In the genomic region with DNA sequence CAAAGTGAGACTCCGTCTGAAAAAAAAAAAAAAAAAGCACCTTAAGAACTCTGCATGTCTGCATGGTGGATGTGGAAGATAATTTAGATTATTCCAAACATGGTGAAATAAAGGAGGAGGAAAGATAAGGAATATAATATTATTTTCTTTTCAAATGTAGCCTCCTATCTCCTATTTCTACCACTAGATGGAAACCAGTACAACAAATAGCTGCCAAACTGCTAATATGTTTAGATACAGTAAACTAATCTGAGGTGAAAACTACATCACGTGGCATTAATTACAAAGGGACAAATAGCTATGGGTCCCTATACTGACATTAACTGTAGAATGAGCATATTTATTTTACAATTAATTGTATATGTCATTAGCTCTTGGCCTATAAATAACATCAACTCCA, we compare ENCODE assay signal across 17 cellular contexts.
DNase-seq lines count a peak whose midpoint lies in the region; ATAC-seq, FAIRE-seq and TF ChIP-seq lines count a peak whose summit lies in the region.
"Had no signal": no experiment of that assay in that cellular context is flagged by ENCODE, and none has a peak within 500 bp of the region (broad histone marks: within the 10 kb centered on the region; RNA-seq: fewer than 3 reads in every experiment).

No MANE protein-coding gene starts in this region.

- peak; percentile 44 for TF ChIP-seq CTCF in AG04450 (IDR thresholded peaks at IDR 0.05; ENCODE audit: low read depth, low read length)
- TF ChIP-seq CTCF in GM12872 (IDR thresholded peaks at IDR 0.05; ENCODE audit: insufficient read depth, low read depth, low read length): 0 out of 3 replicates have a peak, but pooled peaks have one; percentile 3
- peak; percentile 35 for TF ChIP-seq CTCF in RWPE2 (IDR thresholded peaks at IDR 0.05; ENCODE audit: poor library complexity, severe bottlenecking)
- peak; percentile 46 for TF ChIP-seq CTCF in fibroblast of the aortic adventitia (IDR thresholded peaks at IDR 0.05; ENCODE audit: insufficient read depth, low read length)

- no peaks in the 10 kb centered on the region for H3K9me3 ChIP-seq in AG04450 (ENCODE audit: control insufficient read depth, insufficient read depth, low read length)
- no peaks in the 10 kb centered on the region for H3K9me3 ChIP-seq in RWPE2 (ENCODE audit: severe bottlenecking)
- H3K9me3 ChIP-seq in small intestine (ENCODE audit: control insufficient read depth, low read depth): no peaks in the 10 kb centered on the region
- H3K9me3 ChIP-seq: ascending aorta, pancreas had no signal

- POLR2A ChIA-PET in AG04450 (lab: Yijun Ruan, JAX): interaction anchor here (0.7 kb wide), 1 partner anchor 101 kb away, joined by 5 read pairs; no protein-coding TSS in a partner anchor

- FAIRE-seq in HTR-8/SVneo (lab: Jason Lieb, UNC) (no peak), small intestine (lab: Jason Lieb, UNC) (no peak)
- FAIRE-seq: H1, K562, pancreas had no signal

- no peak overlapping the region for H3K27ac ChIP-seq in AG04450 (ENCODE audit: low read depth, low read length)
- H3K27ac ChIP-seq in RWPE2 (ENCODE audit: poor library complexity, severe bottlenecking): no peak overlapping the region
- H3K27ac ChIP-seq in small intestine (ENCODE audit: low read depth in 1 of 2, low read length in 1 of 2): no peak overlapping the region
- H3K27ac ChIP-seq: ascending aorta; BLaER1 treated with 17β-estradiol and CSF1 and Interleukin-3, amounts not matched to agents 10 nM and 100 nM; pancreas had no signal

- 91 to 98% (median 96%) methylated on average over 2 of the region's 2 CpGs for WGBS in small intestine, 3 donors

- H3K4me3 ChIP-seq in AG04450 (ENCODE audit: low read depth, low read length) (no peak overlapping the region), RWPE2 (ENCODE audit: severe bottlenecking) (no peak overlapping the region), fibroblast of the aortic adventitia (ENCODE audit: low read depth, low read length) (no peak overlapping the region), small intestine (ENCODE audit: low read depth in 1 of 2, low read length in 2 of 2) (no peak overlapping the region)
- H3K4me3 ChIP-seq: ascending aorta; BLaER1 treated with 17β-estradiol and CSF1 and Interleukin-3, amounts not matched to agents 10 nM and 100 nM; K562; pancreas had no signal

- H3K27me3 ChIP-seq in AG04450 (ENCODE audit: control insufficient read depth, insufficient read depth, low read length) (no peaks in the 10 kb centered on the region), RWPE2 (ENCODE audit: insufficient read depth, poor library complexity, severe bottlenecking) (no peaks in the 10 kb centered on the region), small intestine (ENCODE audit: control insufficient read depth in 2 of 2, insufficient read depth in 2 of 2, low read length in 2 of 2) (no peaks in the 10 kb centered on the region)
- H3K27me3 ChIP-seq: ascending aorta; BLaER1 treated with 17β-estradiol and CSF1 and Interleukin-3, amounts not matched to agents 10 nM and 100 nM; pancreas had no signal

- no peaks in the 10 kb centered on the region; the same call in 1 of the 2 replicates for H3K36me3 ChIP-seq in RWPE2 (ENCODE audit: low read depth)
- no peaks in the 10 kb centered on the region for H3K36me3 ChIP-seq in small intestine (ENCODE audit: control insufficient read depth in 2 of 2, insufficient read depth in 2 of 2, low read length in 2 of 2)
- H3K36me3 ChIP-seq: ascending aorta, pancreas had no signal

- CTCF ChIA-PET in AG04450 (lab: Charles Lee): interaction anchor here (0.7 to 2.2 kb wide), 7 partner anchors 11 to 296 kb away, joined by 3 to 14 read pairs (median 3); no protein-coding TSS in a partner anchor

- DNase-seq in AG04450 (ENCODE audit: low read depth, low spot score) (no peak), RWPE2 (ENCODE audit: low spot score) (no peak), fibroblast of the aortic adventitia (ENCODE audit: low read depth) (peak; percentile 23), HTR-8/SVneo (ENCODE audit: insufficient read length, low spot score) (no peak), NCI-H2171 (lab: John Stamatoyannopoulos, UW) (no peak), small intestine (no peak), kidney tubule cell (ENCODE audit: low spot score) (no peak)
- DNase-seq: midbrain, NCI-H146, pancreas, T1000 had no signal

- H3K4me1 ChIP-seq in RWPE2 (ENCODE audit: insufficient read depth, poor library complexity, severe bottlenecking): no peaks in the 10 kb centered on the region
- no peaks in the 10 kb centered on the region for H3K4me1 ChIP-seq in small intestine (ENCODE audit: control insufficient read depth in 2 of 2, insufficient read depth in 1 of 2, low read depth in 1 of 2, low read length in 1 of 2)
- H3K4me1 ChIP-seq: BLaER1 treated with 17β-estradiol and CSF1 and Interleukin-3, amounts not matched to agents 10 nM and 100 nM; pancreas had no signal

- no peak for ATAC-seq in RWPE2 (ENCODE audit: low read depth)
- ATAC-seq: K562, pancreas, Right ventricle myocardium inferior had no signal
